9 cellular contexts compared by ENCODE assay signal in genomic region chr22:36366291-36366708, GRCh38. TPM values are rescaled to one million over a fixed set of nuclear protein-coding genes. Genes with fewer than 3 reads are reported as not detected.
DNase-seq lines count a peak whose midpoint lies in the region; ATAC-seq, FAIRE-seq and TF ChIP-seq lines count a peak whose summit lies in the region.
"Had no signal": no experiment of that assay in that cellular context is flagged by ENCODE, and none has a peak within 500 bp of the region (broad histone marks: within the 10 kb centered on the region; RNA-seq: fewer than 3 reads in every experiment).

No MANE protein-coding gene starts in this region.

- peak; percentile 9 for ATAC-seq in Right ventricle myocardium inferior
- no peak for ATAC-seq in left cardiac atrium
- ATAC-seq in HG03460 (IDR thresholded peaks at IDR 0.05; ENCODE audit: unreplicated experiment), result no peak
- ATAC-seq: sciatic nerve had no signal

- no peak overlapping the region for H3K4me3 Mint-ChIP-seq in mesothelial cell of epicardium

- no peaks in the 10 kb centered on the region for H3K9me3 Mint-ChIP-seq in mesothelial cell of epicardium

- H3K4me1 Mint-ChIP-seq in mesothelial cell of epicardium, result peaks cover 89% of the 10 kb centered on the region

- no peaks in the 10 kb centered on the region for H3K27me3 Mint-ChIP-seq in mesothelial cell of epicardium (ENCODE audit: low read depth)

- H3K36me3 Mint-ChIP-seq in mesothelial cell of epicardium, result no peaks in the 10 kb centered on the region

- no peak for TF ChIP-seq CTCF in mesothelial cell of epicardium (IDR thresholded peaks at IDR 0.05; ENCODE audit: unreplicated experiment)

- H3K27ac Mint-ChIP-seq in mesothelial cell of epicardium, result peak overlapping the region; percentile 100

- peak; percentile 23 for FAIRE-seq in urothelium cell line (lab: Jason Lieb, UNC)

- peak overlapping the region; percentile 19 for H3K27ac ChIP-seq in cingulate gyrus (ENCODE audit: low read depth, low read length)

- intact Hi-C loops in Right ventricle myocardium inferior (cut with DNase I) (no loop called here), left cardiac atrium (cut with DNase I) (loop anchor here in 1 of 2 donors (5.0 kb wide), 1 partner anchor 34 kb away; no protein-coding TSS in a partner anchor)

- DNase-seq in Right ventricle myocardium inferior (ENCODE audit: missing footprints) (no peak), left cardiac atrium (no peak), mesothelial cell of epicardium (ENCODE audit: low spot score in 2 of 2, unreplicated experiment in 2 of 2) (no peak), urothelium cell line (ENCODE audit: low spot score) (no peak)
- DNase-seq in stimulated activated CD8-positive, alpha-beta memory T cell treated with anti-CD3 and anti-CD28 coated beads, Interleukin-4, amount 100 ng/mL, for 48 hours, result no peak
- DNase-seq in activated CD4-positive, CD25-positive, alpha-beta regulatory T cell treated with anti-CD3 and anti-CD28 coated beads, Interleukin-2, amount 50 U/mL, for 72 hours, result no peak

RNA-seq across cellular contexts. Expression of gene MYH9, which starts 21.5 kb away (rescaled TPM):
- total RNA-seq in Right ventricle myocardium inferior (180 TPM), left cardiac atrium (100 to 1,000 TPM; 225 to 367 TPM), mesothelial cell of epicardium (321 to 346 TPM (median 341 TPM) in 3 replicates)
